Comparison of ENCODE assay signal across 1 cellular context in genomic region chr21:16865612-16866011, GRCh38.
TF ChIP-seq lines count a peak whose summit lies in the region.

No MANE protein-coding gene starts in this region.

TF ChIP-seq in IMR-90, 13 proteins besides CTCF, POLR2A, EP300 and RAD21 (continued from another document):
- TF ChIP-seq MXI1 (IDR thresholded peaks at IDR 0.05; ENCODE audit: borderline replicate concordance, low read depth, low read length) (no peak), CHD1 (IDR thresholded peaks at IDR 0.05; ENCODE audit: low read depth, low read length) (no peak), FOS (IDR thresholded peaks at IDR 0.05; ENCODE audit: low read depth, low read length) (no peak), CEBPB (IDR thresholded peaks at IDR 0.05; ENCODE audit: low read depth, low read length) (no peak), RCOR1 (IDR thresholded peaks at IDR 0.05; ENCODE audit: insufficient replicate concordance, low read length) (no peak), MAFK (IDR thresholded peaks at IDR 0.05; ENCODE audit: low read depth, low read length) (no peak)
